ENCODE assay signal across 9 cellular contexts in the genomic region with DNA sequence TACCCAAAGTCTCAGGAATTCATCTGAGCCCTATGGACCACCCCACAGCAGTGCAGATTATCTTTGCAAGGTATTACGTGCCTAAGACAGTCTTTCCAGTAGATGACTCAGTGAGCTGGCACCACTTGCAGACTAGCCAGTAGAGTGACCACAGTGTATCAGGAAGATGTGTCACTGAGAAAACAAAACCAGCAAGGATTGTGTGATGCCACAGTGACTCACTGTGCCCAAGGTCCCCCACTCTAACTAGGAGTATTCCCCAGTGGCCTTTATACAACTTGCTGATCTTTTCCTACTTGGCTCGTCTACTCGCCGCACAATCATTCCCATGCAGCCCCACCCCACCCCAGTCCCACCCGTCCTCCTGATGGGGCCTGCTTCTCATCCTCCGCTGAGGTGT. TPM values are rescaled to one million over a fixed set of nuclear protein-coding genes. Genes with fewer than 3 reads are reported as not detected.
DNase-seq lines count a peak whose midpoint lies in the region; ATAC-seq lines count a peak whose summit lies in the region.
"Had no signal": no experiment of that assay in that cellular context is flagged by ENCODE, and none has a peak within 500 bp of the region (broad histone marks: within the 10 kb centered on the region; RNA-seq: fewer than 3 reads in every experiment).

No MANE protein-coding gene starts in this region.

- intact Hi-C loops in Right ventricle myocardium superior (cut with DNase I) = no loop called here

- CTCF ChIA-PET in activated CD8-positive, alpha-beta memory T cell treated with anti-CD3 and anti-CD28 coated beads, Interleukin-2, amount 10 ng/mL, durations not matched to agents 7 days and 5 days (lab: Charles Lee) = no interaction called here

- ATAC-seq in activated CD8-positive, alpha-beta memory T cell treated with anti-CD3 and anti-CD28 coated beads, Interleukin-2, amount 10 ng/mL, durations not matched to agents 7 days and 5 days = peak; percentile 47
- no peak for ATAC-seq in Right ventricle myocardium superior (ENCODE audit: poor library complexity)
- no peak for ATAC-seq in GM18511 (IDR thresholded peaks at IDR 0.05; ENCODE audit: unreplicated experiment)
- ATAC-seq: CD8-positive, alpha-beta T cell had no signal

- peak; percentile 41 for DNase-seq in activated CD8-positive, alpha-beta memory T cell treated with anti-CD3 and anti-CD28 coated beads, Interleukin-2, amount 10 ng/mL, durations not matched to agents 7 days and 5 days
- no peak for DNase-seq in activated CD8-positive, alpha-beta memory T cell treated with anti-CD3 and anti-CD28 coated beads, Interleukin-2, amount 50 U/mL, for 4 hours
- peak; percentile 98 for DNase-seq in RKO (ENCODE audit: low spot score)
- DNase-seq in fibroblast of gingiva (ENCODE audit: low read depth) = peak; percentile 80
- DNase-seq in stimulated activated CD8-positive, alpha-beta memory T cell treated with anti-CD3 and anti-CD28 coated beads, Interleukin-4, amount 100 ng/mL, for 48 hours = peak; percentile 47
- no peak for DNase-seq in UCSD-AML1 (lab: John Stamatoyannopoulos, UW; ENCODE audit: unreplicated experiment)
- no peak for DNase-seq in Right ventricle myocardium superior
- DNase-seq: CD8-positive, alpha-beta T cell had no signal

- H3K4me3 Mint-ChIP-seq in activated CD8-positive, alpha-beta memory T cell treated with anti-CD3 and anti-CD28 coated beads, Interleukin-2, amount 10 ng/mL, durations not matched to agents 7 days and 5 days = no peak overlapping the region
- H3K4me3 Mint-ChIP-seq: CD8-positive, alpha-beta T cell had no signal

- H3K27ac Mint-ChIP-seq in activated CD8-positive, alpha-beta memory T cell treated with anti-CD3 and anti-CD28 coated beads, Interleukin-2, amount 10 ng/mL, durations not matched to agents 7 days and 5 days = no peak overlapping the region
- H3K27ac Mint-ChIP-seq: CD8-positive, alpha-beta T cell had no signal

- no peaks in the 10 kb centered on the region for H3K9me3 Mint-ChIP-seq in activated CD8-positive, alpha-beta memory T cell treated with anti-CD3 and anti-CD28 coated beads, Interleukin-2, amount 10 ng/mL, durations not matched to agents 7 days and 5 days (ENCODE audit: low read depth)
- H3K9me3 Mint-ChIP-seq: CD8-positive, alpha-beta T cell had no signal

- peaks cover 3% of the 10 kb centered on the region for H3K27me3 Mint-ChIP-seq in activated CD8-positive, alpha-beta memory T cell treated with anti-CD3 and anti-CD28 coated beads, Interleukin-2, amount 10 ng/mL, durations not matched to agents 7 days and 5 days

- H3K36me3 Mint-ChIP-seq in activated CD8-positive, alpha-beta memory T cell treated with anti-CD3 and anti-CD28 coated beads, Interleukin-2, amount 10 ng/mL, durations not matched to agents 7 days and 5 days = no peaks in the 10 kb centered on the region
- H3K36me3 Mint-ChIP-seq: CD8-positive, alpha-beta T cell had no signal

- H3K4me1 Mint-ChIP-seq in activated CD8-positive, alpha-beta memory T cell treated with anti-CD3 and anti-CD28 coated beads, Interleukin-2, amount 10 ng/mL, durations not matched to agents 7 days and 5 days = peaks cover 6% of the 10 kb centered on the region

RNA-seq across cellular contexts. Expression of a gene that starts 26.8 kb away (rescaled TPM):
- total RNA-seq in activated CD8-positive, alpha-beta memory T cell treated with anti-CD3 and anti-CD28 coated beads, Interleukin-2, amount 10 ng/mL, durations not matched to agents 7 days and 5 days = 10 to 100 TPM; 63.1 to 68.9 TPM
- 5.4 TPM for total RNA-seq in Right ventricle myocardium superior

RNA-seq across cellular contexts. Expression of a gene that starts 46.4 kb away (rescaled TPM):
- total RNA-seq in activated CD8-positive, alpha-beta memory T cell treated with anti-CD3 and anti-CD28 coated beads, Interleukin-2, amount 10 ng/mL, durations not matched to agents 7 days and 5 days = not detected
- total RNA-seq in Right ventricle myocardium superior = 0.32 TPM
- total RNA-seq: CD8-positive, alpha-beta T cell had no signal

Comparison
In these comparisons a context has a peak if more than half of its experiments do, and no peak if none do; other contexts are left out.
1. DNase-seq: peak in activated CD8-positive, alpha-beta memory T cell treated with anti-CD3 and anti-CD28 coated beads, Interleukin-2, amount 10 ng/mL, durations not matched to agents 7 days and 5 days (single experiment), RKO (single experiment), fibroblast of gingiva (single experiment) and stimulated activated CD8-positive, alpha-beta memory T cell treated with anti-CD3 and anti-CD28 coated beads, Interleukin-4, amount 100 ng/mL, for 48 hours (single experiment); none in activated CD8-positive, alpha-beta memory T cell treated with anti-CD3 and anti-CD28 coated beads, Interleukin-2, amount 50 U/mL, for 4 hours (single experiment), UCSD-AML1 (single experiment) and Right ventricle myocardium superior (single experiment).